In genomic region chr15:56839641-56840040, GRCh38 we compare ENCODE assay signal across 22 cellular contexts.
"Had no signal": no experiment of that assay in that cellular context is flagged by ENCODE, and none has a peak within 500 bp of the region (broad histone marks: within the 10 kb centered on the region; RNA-seq: fewer than 3 reads in every experiment).

No MANE protein-coding gene starts in this region.

- H3K4me3 ChIP-seq: K562, Peyer's patch, SJSA1 had no signal

- H3K9me3 Mint-ChIP-seq: activated CD4-positive, alpha-beta memory T cell treated with anti-CD3 and anti-CD28 coated beads for 36 hours; activated naive CD4-positive, alpha-beta T cell treated with anti-CD3 and anti-CD28 coated beads for 36 hours; activated naive CD8-positive, alpha-beta T cell treated with anti-CD3 and anti-CD28 coated beads for 36 hours; activated T-cell treated with anti-CD3 and anti-CD28 coated beads, Interleukin-2, amount 50 U/mL, for 4 hours had no signal

- ATAC-seq: activated T-cell treated with anti-CD3 and anti-CD28 coated beads, Interleukin-2, amount 50 U/mL, for 4 hours; K562 had no signal

- H3K36me3 ChIP-seq: Peyer's patch, SJSA1 had no signal

- H3K4me3 Mint-ChIP-seq: activated CD4-positive, alpha-beta memory T cell treated with anti-CD3 and anti-CD28 coated beads for 36 hours; activated CD4-positive, alpha-beta T cell treated with anti-CD3 and anti-CD28 coated beads, Interleukin-2, amount 10 ng/mL, durations not matched to agents 7 days and 5 days; activated naive CD4-positive, alpha-beta T cell treated with anti-CD3 and anti-CD28 coated beads for 36 hours; activated naive CD8-positive, alpha-beta T cell treated with anti-CD3 and anti-CD28 coated beads for 36 hours; activated T-cell treated with anti-CD3 and anti-CD28 coated beads, Interleukin-2, amount 50 U/mL, for 4 hours had no signal

- H3K4me1 ChIP-seq: Peyer's patch, SJSA1 had no signal

- H3K9me3 ChIP-seq: Peyer's patch, SJSA1 had no signal

- H3K27ac Mint-ChIP-seq: activated CD4-positive, alpha-beta memory T cell treated with anti-CD3 and anti-CD28 coated beads for 36 hours; activated naive CD4-positive, alpha-beta T cell treated with anti-CD3 and anti-CD28 coated beads for 36 hours; activated naive CD8-positive, alpha-beta T cell treated with anti-CD3 and anti-CD28 coated beads for 36 hours had no signal

- H3K27me3 ChIP-seq: Peyer's patch, SJSA1 had no signal

- H3K27ac ChIP-seq: Peyer's patch, SJSA1, VCaP had no signal

- FAIRE-seq: K562 had no signal

- H3K36me3 Mint-ChIP-seq: activated CD4-positive, alpha-beta memory T cell treated with anti-CD3 and anti-CD28 coated beads for 36 hours; activated naive CD8-positive, alpha-beta T cell treated with anti-CD3 and anti-CD28 coated beads for 36 hours had no signal

- DNase-seq: activated CD4-positive, alpha-beta memory T cell treated with anti-CD3 and anti-CD28 coated beads for 36 hours; activated CD4-positive, alpha-beta T cell treated with anti-CD3 and anti-CD28 coated beads, Interleukin-2, amount 10 ng/mL, durations not matched to agents 7 days and 5 days; activated CD4-positive, CD25-positive, alpha-beta regulatory T cell; activated CD8-positive, alpha-beta memory T cell treated with anti-CD3 and anti-CD28 coated beads for 24 hours; activated gamma-delta T cell; activated naive CD4-positive, alpha-beta T cell treated with anti-CD3 and anti-CD28 coated beads for 36 hours; activated naive CD8-positive, alpha-beta T cell treated with anti-CD3 and anti-CD28 coated beads for 36 hours; activated T-cell treated with anti-CD3 and anti-CD28 coated beads, Interleukin-2, amount 50 U/mL, for 4 hours; cerebellar nuclear complex; NCI-H1092; NCI-H1417; NCI-H2029; NCI-H2107; NCI-H2171 treated with DMSO at 0.1 percent for 48 hours; NCI-H226; NCI-H526; NCI-H774; Peyer's patch; SHP77 had no signal

- H3K27me3 Mint-ChIP-seq: activated naive CD8-positive, alpha-beta T cell treated with anti-CD3 and anti-CD28 coated beads for 36 hours had no signal
